In genomic region chr12:5965950-5966383, GRCh38 we compare ENCODE assay signal across 8 cellular contexts. TPM values are rescaled to one million over a fixed set of nuclear protein-coding genes. Genes with fewer than 3 reads are reported as not detected.
DNase-seq lines count a peak whose midpoint lies in the region; ATAC-seq, FAIRE-seq and TF ChIP-seq lines count a peak whose summit lies in the region.

No MANE protein-coding gene starts in this region.

- peaks cover 0 to 10% (median 4%) of the 10 kb centered on the region in 3 donors for H3K27me3 Mint-ChIP-seq in immature natural killer cell (ENCODE audit: low read depth in 3 of 3)

- ATAC-seq in K562, result peak; percentile 94
- no peak for ATAC-seq in GM18873 (IDR thresholded peaks at IDR 0.05; ENCODE audit: low FRiP score, unreplicated experiment)
- ATAC-seq in HG03378 (IDR thresholded peaks at IDR 0.05; ENCODE audit: unreplicated experiment), result no peak

- TF ChIP-seq RAD21 in K562 (CRISPR knock-in tag; conservative IDR thresholded peaks at IDR 0.05 in 1 of 2, IDR thresholded peaks at IDR 0.05 in 1 of 2), result peak in 1 of 2 experiments; percentile 26; a peak in 2 of 4 replicates

- H3K4me3 Mint-ChIP-seq in immature natural killer cell, result no peak overlapping the region

- FAIRE-seq in K562 (lab: Jason Lieb, UNC), result no peak

- no peaks in the 10 kb centered on the region for H3K4me1 ChIP-seq in K562 (replicated peaks in 1 of 2; ENCODE audit: control insufficient read depth in 2 of 2, insufficient read depth in 2 of 2, low read length in 2 of 2)

- CTCF ChIA-PET in K562 (lab: Yijun Ruan, JAX; ENCODE audit: low intra/inter-chr PET ratio), result interaction anchor here (0.6 to 1.4 kb wide), 2 partner anchors 74 to 939 kb away, joined by 3 to 10 read pairs; no protein-coding TSS in a partner anchor

- H3K9me1 ChIP-seq in K562 (ENCODE audit: control insufficient read depth, insufficient read depth, low read length), result no peaks in the 10 kb centered on the region

- no peak overlapping the region for H2AFZ ChIP-seq in K562 (ENCODE audit: low read depth, low read length)

- in situ Hi-C loops in K562 (cut with MboI), result no loop called here

- peaks cover 0 to 16% of the 10 kb centered on the region in 2 experiments; a peak in 2 of 5 replicates for H3K27me3 ChIP-seq in K562 (ENCODE audit: control insufficient read depth in 2 of 2, insufficient read depth in 2 of 2, low read length in 2 of 2)

- H3K27ac Mint-ChIP-seq in immature natural killer cell, result no peak overlapping the region

- peak; percentile 64 to 69 (median 68) for TF ChIP-seq CTCF in K562 (IDR thresholded peaks at IDR 0.05 in 2 of 3, conservative IDR thresholded peaks at IDR 0.05 in 1 of 3; ENCODE audit: insufficient read depth in 2 of 3, low read depth in 1 of 3, low read length in 3 of 3)

- no peak overlapping the region for H3K4me2 ChIP-seq in K562 (ENCODE audit: insufficient read depth, low read length)

- WGBS in K562 (ENCODE audit: insufficient coverage, low coverage, missing lambda C conversion rate), result 6% methylated on average over 5 of the region's 9 CpGs

- no peak for TF ChIP-seq EP300 in K562 (IDR thresholded peaks at IDR 0.05; ENCODE audit: low read length)

- H3K79me2 ChIP-seq in K562 (ENCODE audit: control insufficient read depth, insufficient read depth, low read length), result no peaks in the 10 kb centered on the region

- H3K36me3 Mint-ChIP-seq in immature natural killer cell, result no peaks in the 10 kb centered on the region

- POLR2A ChIA-PET in K562 (lab: Yijun Ruan, JAX), result no interaction called here

- H3K36me3 ChIP-seq in K562 (ENCODE audit: control insufficient read depth, insufficient read depth, low read length), result no peaks in the 10 kb centered on the region

- intact Hi-C loops in K562 (cut with micrococcal nuclease), result no loop called here

- H3K27ac ChIP-seq in K562 (ENCODE audit: extremely low read depth, low read depth, low read length), result no peak overlapping the region

- no peaks in the 10 kb centered on the region for H3K4me1 Mint-ChIP-seq in immature natural killer cell

- no peaks in the 10 kb centered on the region for H3K9me3 Mint-ChIP-seq in immature natural killer cell

- no peak for TF ChIP-seq POLR2A in K562 (conservative IDR thresholded peaks at IDR 0.05)

- DNase-seq in GM04504 (ENCODE audit: low read depth) (peak; percentile 14), Kasumi-1 (lab: John Stamatoyannopoulos, UW) (peak; percentile 12 to 35), T-helper 1 cell (peak in 3 of 5 donors; percentile 18 to 33 (median 32)), K562 (ENCODE audit: extremely low read depth in 1 of 4, low spot score in 3 of 4) (peak; percentile 43 to 53 (median 51)), immature natural killer cell (peak in 2 of 3 donors; percentile 6 to 23)
- peak; percentile 47 for DNase-seq in stimulated activated CD4-positive, alpha-beta T cell treated with anti-CD3 and anti-CD28 coated beads, Interleukin-1b, Interleukin-23, amount 100 ng/mL, for 48 hours

- no peaks in the 10 kb centered on the region for H3K9me3 ChIP-seq in K562 (replicated peaks; ENCODE audit: control insufficient read depth, insufficient read depth, low read depth, low read length)

- H3K4me3 ChIP-seq in K562, result no peak overlapping the region

- no peak overlapping the region for H3K9ac ChIP-seq in K562 (ENCODE audit: insufficient read depth in 1 of 2, low read depth in 2 of 2, low read length in 2 of 2)

- no peaks in the 10 kb centered on the region for H4K20me1 ChIP-seq in K562 (replicated peaks; ENCODE audit: control insufficient read depth, insufficient read depth, low read length)

- BruUV-seq in K562 (replicated peaks; lab: Mats Ljungman, UMichigan), result no TSS peak

TF ChIP-seq in K562, 482 proteins besides CTCF, POLR2A, EP300 and RAD21:
- TF ChIP-seq CAMTA2 (CRISPR knock-in tag; conservative IDR thresholded peaks at IDR 0.05) (no peak), ZC3H4 (CRISPR knock-in tag; IDR thresholded peaks at IDR 0.05; ENCODE audit: borderline replicate concordance) (no peak), CEBPG (CRISPR knock-in tag; IDR thresholded peaks at IDR 0.05) (no peak), CEBPG (tag; conservative IDR thresholded peaks at IDR 0.05 in 1 of 2, IDR thresholded peaks at IDR 0.05 in 1 of 2) (peak in 1 of 2 experiments; percentile 15; a peak in 1 of 4 replicates), SMC3 (conservative IDR thresholded peaks at IDR 0.05; ENCODE audit: insufficient read depth, low read depth, low read length) (peak; percentile 45; the same call in 1 of the 2 replicates)
- TF ChIP-seq, protein P1, sequence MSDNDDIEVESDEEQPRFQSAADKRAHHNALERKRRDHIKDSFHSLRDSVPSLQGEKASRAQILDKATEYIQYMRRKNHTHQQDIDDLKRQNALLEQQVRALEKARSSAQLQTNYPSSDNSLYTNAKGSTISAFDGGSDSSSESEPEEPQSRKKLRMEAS (CRISPR knock-in tag; IDR thresholded peaks at IDR 0.05), result no peak

RNA-seq across cellular contexts. Expression of gene ANO2, which starts 20.9 kb away (rescaled TPM):
- 0.39 TPM in 1 of 2 replicates, not detected in the other for total RNA-seq in K562 (2011; cell fraction: chromatin; rRNA removed; ENCODE audit: low replicate concordance)
- not detected in 2 replicates for total RNA-seq in K562 (2011; cell fraction: nucleolus; rRNA removed)
- total RNA-seq in K562 (2011; cell fraction: nucleoplasm; rRNA removed), result not detected in 2 replicates
- total RNA-seq in K562 (2014; rRNA removed), result 0.64 TPM in 1 of 2 replicates, not detected in the other
- total RNA-seq in K562 (2014; rRNA removed; fragmentation: Illumina TruSeq; extraction: Trizol), result not detected in 2 replicates
- not detected in 2 replicates for total RNA-seq in K562 (2015; rRNA removed; fragmentation: Illumina TruSeq; extraction: Trizol)
- total RNA-seq in K562 (2021), result not detected in 2 replicates
- polyA plus RNA-seq in K562 (2011; rRNA removed), result not detected in 2 replicates
- polyA plus RNA-seq in K562 (2011; cell fraction: cytosol; rRNA removed), result not detected in 2 replicates
- not detected in 2 replicates for polyA plus RNA-seq in K562 (2011; cell fraction: nucleus; rRNA removed)
- not detected in 2 replicates for polyA plus RNA-seq in K562 (2012)
- not detected in 2 replicates for polyA plus RNA-seq in K562 (2014; fragmentation: Illumina TruSeq; extraction: Trizol)
- polyA plus RNA-seq in K562 (2014; fragmentation: Nextera tagmentation; extraction: Ambion mirVana), result not detected
- 0.08 TPM in 1 of 2 replicates, not detected in the other for polyA plus RNA-seq in K562 (2014; rRNA removed)
- not detected in 2 replicates for polyA minus RNA-seq in K562 (2011; rRNA and poly(A)+ RNA removed)
- polyA minus RNA-seq in K562 (2011; cell fraction: cytosol; rRNA and poly(A)+ RNA removed), result not detected in 2 replicates
- polyA minus RNA-seq in K562 (2011; cell fraction: nucleus; rRNA and poly(A)+ RNA removed), result not detected in 2 replicates
- not detected for polyA plus RNA-seq in immature natural killer cell
